ENCODE assay signal across 22 cellular contexts in the genomic region with DNA sequence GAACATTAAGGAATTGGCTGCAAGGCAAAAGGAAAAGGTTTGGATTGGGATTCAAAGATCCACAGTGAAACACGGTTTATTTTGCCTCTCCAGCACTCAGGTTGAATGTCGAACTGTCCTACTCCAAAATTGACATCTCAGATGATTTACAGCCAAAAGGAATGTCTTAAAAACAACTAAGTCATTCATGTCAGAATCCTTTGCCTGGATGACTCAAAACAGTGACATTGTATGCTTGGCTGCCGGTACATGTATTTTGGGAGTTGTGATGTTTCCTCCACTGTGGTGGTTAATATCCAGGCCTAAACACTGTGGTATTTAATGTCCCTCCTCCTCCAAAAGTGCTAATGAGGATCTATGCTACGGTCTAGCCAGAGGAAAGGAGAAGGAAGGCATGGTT.
"Had no signal": no experiment of that assay in that cellular context is flagged by ENCODE, and none has a peak within 500 bp of the region (broad histone marks: within the 10 kb centered on the region; RNA-seq: fewer than 3 reads in every experiment).

No MANE protein-coding gene starts in this region.

- DNase-seq: activated CD4-positive, alpha-beta T cell treated with anti-CD3 and anti-CD28 coated beads, Interleukin-2, amount 10 ng/mL, durations not matched to agents 24 days and 14 days; activated CD4-positive, CD25-positive, alpha-beta regulatory T cell; activated CD8-positive, alpha-beta T cell treated with anti-CD3 and anti-CD28 coated beads for 36 hours; activated naive CD4-positive, alpha-beta T cell treated with anti-CD3 and anti-CD28 coated beads, Interleukin-2, amount 10 ng/mL, durations not matched to agents 7 days and 5 days; activated naive CD8-positive, alpha-beta T cell treated with anti-CD3 and anti-CD28 coated beads, Interleukin-2, amount 50 U/mL, for 24 hours; activated T-cell treated with anti-CD3 and anti-CD28 coated beads, Interleukin-2, amount 50 U/mL, for 1 hour; anterior cingulate cortex; cerebellar nuclear complex; dermis blood vessel endothelial cell; effector memory CD4-positive, alpha-beta T cell; esophagus squamous epithelium; naive B cell; stimulated activated CD4-positive, alpha-beta T cell treated with anti-CD3 and anti-CD28 coated beads, Interleukin-12 subunit alpha, Interleukin-12 subunit beta, amount 100 ng/mL, for 4 hours; stimulated activated CD4-positive, alpha-beta T cell treated with anti-CD3 and anti-CD28 coated beads, Interleukin-1b, Interleukin-23, amount 100 ng/mL, for 48 hours; stimulated activated CD8-positive, alpha-beta memory T cell treated with anti-CD3 and anti-CD28 coated beads, Interleukin-4, amount 100 ng/mL, for 48 hours; stimulated activated naive CD4-positive, alpha-beta T cell treated with Interleukin-2 at 50 U/mL for 16 hours; T-cell; T-helper 9 cell; thyroid gland had no signal

- ATAC-seq: activated CD8-positive, alpha-beta T cell treated with anti-CD3 and anti-CD28 coated beads for 36 hours; activated naive CD8-positive, alpha-beta T cell treated with anti-CD3 and anti-CD28 coated beads, Interleukin-2, amount 50 U/mL, for 24 hours; T-cell had no signal

- H3K9me3 ChIP-seq: esophagus squamous epithelium, thyroid gland had no signal

- H3K27ac ChIP-seq: esophagus squamous epithelium, hepatocyte, thyroid gland had no signal

- H3K27me3 ChIP-seq: esophagus squamous epithelium, hepatocyte, thyroid gland had no signal

- FAIRE-seq: endothelial cell of umbilical vein had no signal

- H2AFZ ChIP-seq: hepatocyte had no signal

- H3K4me3 ChIP-seq: esophagus squamous epithelium, hepatocyte, lung, thyroid gland had no signal

- H3K4me1 ChIP-seq: esophagus squamous epithelium had no signal

- H3K4me2 ChIP-seq: hepatocyte had no signal
